In the genomic region with DNA sequence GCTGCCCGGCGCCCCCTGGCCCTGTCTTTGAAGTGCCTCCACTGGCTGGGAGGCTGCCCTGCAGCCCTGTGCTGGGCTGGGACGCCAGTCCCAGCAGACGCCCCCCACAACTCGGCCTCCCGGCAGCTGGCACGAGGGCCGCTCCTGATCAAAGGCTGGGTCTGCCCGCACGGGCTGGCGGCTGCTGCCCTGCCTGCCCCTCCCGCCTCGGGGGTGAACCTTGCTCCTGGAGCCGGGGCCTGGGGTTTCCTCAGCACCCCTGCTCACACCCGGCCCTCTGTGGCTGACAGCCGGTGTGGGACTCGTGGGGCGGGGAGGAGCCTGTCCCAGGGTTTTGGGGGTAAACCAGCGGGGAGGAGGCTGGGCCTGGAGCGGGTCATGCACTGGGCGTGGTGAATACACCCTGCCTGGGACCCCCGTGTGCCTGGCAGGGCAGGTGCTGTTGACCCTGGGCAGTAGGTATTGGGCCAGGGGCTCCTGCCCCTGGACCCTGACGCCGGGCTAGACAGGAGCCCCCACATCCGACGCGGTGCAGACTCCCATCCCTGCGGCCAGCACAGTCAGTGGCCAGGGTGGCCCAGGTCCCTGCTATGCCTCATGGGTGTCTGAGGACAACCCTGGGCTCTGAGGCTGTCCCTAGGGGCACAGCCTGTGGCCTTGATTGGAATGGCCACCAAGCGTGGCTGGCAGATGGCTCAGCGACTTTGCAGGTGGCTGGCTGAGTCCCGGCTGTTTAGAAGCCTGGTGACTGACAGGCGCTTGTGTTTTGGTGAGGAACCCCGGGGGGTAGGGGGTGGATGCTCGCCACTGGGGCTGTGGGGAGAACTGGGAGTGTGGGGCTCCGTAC, we compare ENCODE assay signal across 1 cellular context.
TF ChIP-seq lines count a peak whose summit lies in the region.

No MANE protein-coding gene starts in this region.

TF ChIP-seq in GM23338, 12 proteins besides CTCF, POLR2A, EP300 and RAD21 (continued from another document):
- TF ChIP-seq, protein P1, sequence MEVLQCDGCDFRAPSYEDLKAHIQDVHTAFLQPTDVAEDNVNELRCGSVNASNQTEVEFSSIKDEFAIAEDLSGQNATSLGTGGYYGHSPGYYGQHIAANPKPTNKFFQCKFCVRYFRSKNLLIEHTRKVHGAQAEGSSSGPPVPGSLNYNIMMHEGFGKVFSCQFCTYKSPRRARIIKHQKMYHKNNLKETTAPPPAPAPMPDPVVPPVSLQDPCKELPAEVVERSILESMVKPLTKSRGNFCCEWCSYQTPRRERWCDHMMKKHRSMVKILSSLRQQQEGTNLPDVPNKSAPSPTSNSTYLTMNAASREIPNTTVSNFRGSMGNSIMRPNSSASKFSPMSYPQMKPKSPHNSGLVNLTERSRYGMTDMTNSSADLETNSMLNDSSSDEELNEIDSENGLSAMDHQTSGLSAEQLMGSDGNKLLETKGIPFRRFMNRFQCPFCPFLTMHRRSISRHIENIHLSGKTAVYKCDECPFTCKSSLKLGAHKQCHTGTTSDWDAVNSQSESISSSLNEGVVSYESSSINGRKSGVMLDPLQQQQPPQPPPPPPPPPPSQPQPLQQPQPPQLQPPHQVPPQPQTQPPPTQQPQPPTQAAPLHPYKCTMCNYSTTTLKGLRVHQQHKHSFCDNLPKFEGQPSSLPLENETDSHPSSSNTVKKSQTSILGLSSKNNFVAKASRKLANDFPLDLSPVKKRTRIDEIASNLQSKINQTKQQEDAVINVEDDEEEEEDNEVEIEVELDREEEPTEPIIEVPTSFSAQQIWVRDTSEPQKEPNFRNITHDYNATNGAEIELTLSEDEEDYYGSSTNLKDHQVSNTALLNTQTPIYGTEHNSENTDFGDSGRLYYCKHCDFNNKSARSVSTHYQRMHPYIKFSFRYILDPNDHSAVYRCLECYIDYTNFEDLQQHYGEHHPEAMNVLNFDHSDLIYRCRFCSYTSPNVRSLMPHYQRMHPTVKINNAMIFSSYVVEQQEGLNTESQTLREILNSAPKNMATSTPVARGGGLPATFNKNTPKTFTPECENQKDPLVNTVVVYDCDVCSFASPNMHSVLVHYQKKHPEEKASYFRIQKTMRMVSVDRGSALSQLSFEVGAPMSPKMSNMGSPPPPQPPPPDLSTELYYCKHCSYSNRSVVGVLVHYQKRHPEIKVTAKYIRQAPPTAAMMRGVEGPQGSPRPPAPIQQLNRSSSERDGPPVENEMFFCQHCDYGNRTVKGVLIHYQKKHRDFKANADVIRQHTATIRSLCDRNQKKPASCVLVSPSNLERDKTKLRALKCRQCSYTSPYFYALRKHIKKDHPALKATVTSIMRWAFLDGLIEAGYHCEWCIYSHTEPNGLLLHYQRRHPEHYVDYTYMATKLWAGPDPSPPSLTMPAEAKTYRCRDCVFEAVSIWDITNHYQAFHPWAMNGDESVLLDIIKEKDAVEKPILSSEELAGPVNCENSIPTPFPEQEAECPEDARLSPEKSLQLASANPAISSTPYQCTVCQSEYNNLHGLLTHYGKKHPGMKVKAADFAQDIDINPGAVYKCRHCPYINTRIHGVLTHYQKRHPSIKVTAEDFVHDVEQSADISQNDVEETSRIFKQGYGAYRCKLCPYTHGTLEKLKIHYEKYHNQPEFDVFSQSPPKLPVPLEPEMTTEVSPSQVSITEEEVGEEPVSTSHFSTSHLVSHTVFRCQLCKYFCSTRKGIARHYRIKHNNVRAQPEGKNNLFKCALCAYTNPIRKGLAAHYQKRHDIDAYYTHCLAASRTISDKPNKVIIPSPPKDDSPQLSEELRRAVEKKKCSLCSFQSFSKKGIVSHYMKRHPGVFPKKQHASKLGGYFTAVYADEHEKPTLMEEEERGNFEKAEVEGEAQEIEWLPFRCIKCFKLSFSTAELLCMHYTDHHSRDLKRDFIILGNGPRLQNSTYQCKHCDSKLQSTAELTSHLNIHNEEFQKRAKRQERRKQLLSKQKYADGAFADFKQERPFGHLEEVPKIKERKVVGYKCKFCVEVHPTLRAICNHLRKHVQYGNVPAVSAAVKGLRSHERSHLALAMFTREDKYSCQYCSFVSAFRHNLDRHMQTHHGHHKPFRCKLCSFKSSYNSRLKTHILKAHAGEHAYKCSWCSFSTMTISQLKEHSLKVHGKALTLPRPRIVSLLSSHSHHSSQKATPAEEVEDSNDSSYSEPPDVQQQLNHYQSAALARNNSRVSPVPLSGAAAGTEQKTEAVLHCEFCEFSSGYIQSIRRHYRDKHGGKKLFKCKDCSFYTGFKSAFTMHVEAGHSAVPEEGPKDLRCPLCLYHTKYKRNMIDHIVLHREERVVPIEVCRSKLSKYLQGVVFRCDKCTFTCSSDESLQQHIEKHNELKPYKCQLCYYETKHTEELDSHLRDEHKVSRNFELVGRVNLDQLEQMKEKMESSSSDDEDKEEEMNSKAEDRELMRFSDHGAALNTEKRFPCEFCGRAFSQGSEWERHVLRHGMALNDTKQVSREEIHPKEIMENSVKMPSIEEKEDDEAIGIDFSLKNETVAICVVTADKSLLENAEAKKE (CRISPR knock-in tag; IDR thresholded peaks at IDR 0.05) = no peak
- TF ChIP-seq ZNF331 (CRISPR knock-in tag; IDR thresholded peaks at IDR 0.05; ENCODE audit: low read depth) (no peak), POLR2AphosphoS5 (IDR thresholded peaks at IDR 0.05; ENCODE audit: low read depth) (no peak), NANOG (IDR thresholded peaks at IDR 0.05; ENCODE audit: borderline replicate concordance) (no peak), STAT1 (IDR thresholded peaks at IDR 0.05; ENCODE audit: unreplicated experiment) (no peak)
- TF ChIP-seq, protein P2, sequence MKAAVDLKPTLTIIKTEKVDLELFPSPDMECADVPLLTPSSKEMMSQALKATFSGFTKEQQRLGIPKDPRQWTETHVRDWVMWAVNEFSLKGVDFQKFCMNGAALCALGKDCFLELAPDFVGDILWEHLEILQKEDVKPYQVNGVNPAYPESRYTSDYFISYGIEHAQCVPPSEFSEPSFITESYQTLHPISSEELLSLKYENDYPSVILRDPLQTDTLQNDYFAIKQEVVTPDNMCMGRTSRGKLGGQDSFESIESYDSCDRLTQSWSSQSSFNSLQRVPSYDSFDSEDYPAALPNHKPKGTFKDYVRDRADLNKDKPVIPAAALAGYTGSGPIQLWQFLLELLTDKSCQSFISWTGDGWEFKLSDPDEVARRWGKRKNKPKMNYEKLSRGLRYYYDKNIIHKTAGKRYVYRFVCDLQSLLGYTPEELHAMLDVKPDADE (IDR thresholded peaks at IDR 0.05) = no peak
